17 cellular contexts compared by ENCODE assay signal in genomic region chr4:20137176-20137575, GRCh38.
DNase-seq lines count a peak whose midpoint lies in the region; ATAC-seq and TF ChIP-seq lines count a peak whose summit lies in the region.
"Had no signal": no experiment of that assay in that cellular context is flagged by ENCODE, and none has a peak within 500 bp of the region (broad histone marks: within the 10 kb centered on the region; RNA-seq: fewer than 3 reads in every experiment).

No MANE protein-coding gene starts in this region.

- H3K4me1 ChIP-seq in DND-41 (ENCODE audit: insufficient read depth, low read length) = no peaks in the 10 kb centered on the region
- H3K4me1 ChIP-seq: foreskin keratinocyte, Peyer's patch, tibial artery had no signal

- no peaks in the 10 kb centered on the region for H3K36me3 ChIP-seq in DND-41 (ENCODE audit: insufficient read depth, low read length)
- H3K36me3 ChIP-seq: neutrophil, Peyer's patch, tibial artery had no signal

- no peak overlapping the region for H3K4me3 ChIP-seq in DND-41 (ENCODE audit: low read depth in 1 of 2, low read length in 2 of 2)
- H3K4me3 ChIP-seq: Peyer's patch, tibial artery had no signal

- H4K20me1 ChIP-seq in DND-41 (ENCODE audit: insufficient read depth, low read length) = no peaks in the 10 kb centered on the region

- DNase-seq in DND-41 = peak; percentile 7
- peak; percentile 39 for DNase-seq in HT1080 (ENCODE audit: low read depth)
- DNase-seq in amniotic epithelial cell (ENCODE audit: low read depth) = peak; percentile 62
- peak; percentile 9 for DNase-seq in iris pigment epithelial cell (ENCODE audit: low read depth)
- DNase-seq: activated CD4-positive, alpha-beta T cell treated with anti-CD3 and anti-CD28 coated beads, Interleukin-2, amount 50 U/mL, for 1 hour; activated naive CD4-positive, alpha-beta T cell; effector memory CD8-positive, alpha-beta T cell; foreskin keratinocyte; Peyer's patch; stimulated activated naive CD4-positive, alpha-beta T cell; tibial artery had no signal

- no peak overlapping the region for H3K27ac ChIP-seq in DND-41 (ENCODE audit: low read length)
- H3K27ac ChIP-seq: C4-2B, foreskin keratinocyte, neutrophil, Peyer's patch, tibial artery had no signal

- no peak overlapping the region for H3K4me2 ChIP-seq in DND-41 (ENCODE audit: insufficient read depth, low read length)

- H3K9ac ChIP-seq in DND-41 (ENCODE audit: low read depth, low read length) = no peak overlapping the region

- ATAC-seq in DND-41 (ENCODE audit: insufficient read depth, low read depth) (peak; percentile 63), GM18519 (IDR thresholded peaks at IDR 0.05; ENCODE audit: low FRiP score, unreplicated experiment) (no peak), HG03432 (IDR thresholded peaks at IDR 0.05; ENCODE audit: unreplicated experiment) (no peak), HG03460 (IDR thresholded peaks at IDR 0.05; ENCODE audit: unreplicated experiment) (no peak), HG02759 (IDR thresholded peaks at IDR 0.05; ENCODE audit: unreplicated experiment) (no peak)
- ATAC-seq: effector memory CD8-positive, alpha-beta T cell; foreskin keratinocyte had no signal

- no peaks in the 10 kb centered on the region for H3K79me2 ChIP-seq in DND-41 (ENCODE audit: insufficient read depth, low read length)

- H3K27me3 ChIP-seq in DND-41 (ENCODE audit: insufficient read depth, low read length, poor library complexity) = no peaks in the 10 kb centered on the region
- H3K27me3 ChIP-seq: foreskin keratinocyte, neutrophil, Peyer's patch, tibial artery had no signal

- H3K9me3 ChIP-seq in DND-41 (ENCODE audit: insufficient read depth, low read length, severe bottlenecking) = no peaks in the 10 kb centered on the region
- H3K9me3 ChIP-seq: neutrophil had no signal

- H2AFZ ChIP-seq in DND-41 (ENCODE audit: low read depth, low read length) = no peak overlapping the region

- TF ChIP-seq CTCF in DND-41 (IDR thresholded peaks at IDR 0.05; ENCODE audit: borderline replicate concordance, extremely low read depth, low read length, poor library complexity, severe bottlenecking) = no peak

Comparison
In these comparisons a context has a peak if more than half of its experiments do, and no peak if none do; other contexts are left out.
1. DNase-seq: peak in every context shown above with its lines; median percentile 62 in amniotic epithelial cell; 39 in HT1080; 9 in iris pigment epithelial cell; 7 in DND-41.